In genomic region chr13:70668293-70668692, GRCh38 we compare ENCODE assay signal across 21 cellular contexts.
DNase-seq lines count a peak whose midpoint lies in the region; ATAC-seq and TF ChIP-seq lines count a peak whose summit lies in the region.
"Had no signal": no experiment of that assay in that cellular context is flagged by ENCODE, and none has a peak within 500 bp of the region (broad histone marks: within the 10 kb centered on the region; RNA-seq: fewer than 3 reads in every experiment).

No MANE protein-coding gene starts in this region.

- no peak overlapping the region for H3K14ac ChIP-seq in neuronal stem cell (ENCODE audit: low read length)

- no peak overlapping the region for H3K4me2 ChIP-seq in neuronal stem cell (ENCODE audit: insufficient read depth, low read length, poor library complexity, severe bottlenecking)
- H3K4me2 ChIP-seq: A549 had no signal

- no peak overlapping the region for H3K4ac ChIP-seq in neuronal stem cell (ENCODE audit: low read length)

- no peak overlapping the region for H4K91ac ChIP-seq in neuronal stem cell (ENCODE audit: low read depth, low read length, poor library complexity)

- H3K36me3 ChIP-seq in neuronal stem cell (replicated peaks in 1 of 2; ENCODE audit: control insufficient read depth in 2 of 2, insufficient read depth in 2 of 2, low read length in 2 of 2), result no peaks in the 10 kb centered on the region
- H3K36me3 ChIP-seq: brain microvascular endothelial cell, neutrophil, thoracic aorta had no signal

- H3K23ac ChIP-seq in neuronal stem cell (ENCODE audit: low read depth, low read length, poor library complexity), result no peak overlapping the region

- no peak overlapping the region for H2BK120ac ChIP-seq in neuronal stem cell (ENCODE audit: low read depth, low read length)

- H3K18ac ChIP-seq in neuronal stem cell (ENCODE audit: low read length), result no peak overlapping the region

- H3K27me3 ChIP-seq in neuronal stem cell (ENCODE audit: control insufficient read depth in 3 of 3, insufficient read depth in 3 of 3, low read depth in 1 of 3, low read length in 3 of 3), result no peaks in the 10 kb centered on the region
- H3K27me3 ChIP-seq: brain microvascular endothelial cell, neutrophil had no signal

- DNase-seq in NCI-H187 (lab: John Stamatoyannopoulos, UW) (peak; percentile 2 to 27), NCI-H187 treated with DMSO at 0.1 percent for 48 hours (lab: John Stamatoyannopoulos, UW) (no peak), NCI-H82 treated with DMSO at 0.1 percent for 48 hours (lab: John Stamatoyannopoulos, UW; ENCODE audit: unreplicated experiment) (peak; percentile 29), epithelial cell of proximal tubule (ENCODE audit: low read depth) (peak; percentile 6), neuronal stem cell (ENCODE audit: low spot score) (peak; percentile 5)
- DNase-seq: activated CD4-positive, CD25-positive, alpha-beta regulatory T cell; activated naive CD4-positive, alpha-beta T cell treated with anti-CD3 and anti-CD28 coated beads, Interleukin-2, amount 10 ng/mL, durations not matched to agents 7 days and 5 days; brain microvascular endothelial cell; midbrain; NCI-H345; OCI-M1; stimulated activated CD4-positive, alpha-beta T cell treated with anti-CD3 and anti-CD28 coated beads, Interleukin-2, amount 100 ng/mL, for 48 hours; stimulated activated CD8-positive, alpha-beta memory T cell treated with anti-CD3 and anti-CD28 coated beads, Interleukin-4, amount 100 ng/mL, for 48 hours; T-cell had no signal

- no peak overlapping the region for H2BK5ac ChIP-seq in neuronal stem cell (ENCODE audit: low read length)

- no CpG with 5 or more reads among the region's 1 CpG for WGBS in neuronal stem cell (ENCODE audit: extremely low coverage in 2 of 2, insufficient read length in 2 of 2, insufficient replicate concordance in 1 of 2), 2 donors

- no peak overlapping the region for H3K9ac ChIP-seq in neuronal stem cell (ENCODE audit: low read depth, low read length, poor library complexity)

- H2BK15ac ChIP-seq in neuronal stem cell (ENCODE audit: low read length), result no peak overlapping the region

- H3K79me1 ChIP-seq in neuronal stem cell (ENCODE audit: low read depth, low read length), result no peaks in the 10 kb centered on the region

- H2AFZ ChIP-seq in neuronal stem cell (ENCODE audit: low read length), result no peak overlapping the region

- H3K9me3 ChIP-seq in neuronal stem cell (replicated peaks in 1 of 2; ENCODE audit: control insufficient read depth in 2 of 2, insufficient read depth in 1 of 2, low read depth in 1 of 2, low read length in 2 of 2), result no peaks in the 10 kb centered on the region
- H3K9me3 ChIP-seq: A549, neutrophil, thoracic aorta had no signal

- H2AK5ac ChIP-seq in neuronal stem cell (ENCODE audit: low read depth, low read length), result no peak overlapping the region

- H3K4me3 ChIP-seq in epithelial cell of proximal tubule (ENCODE audit: low read depth, low read length) (no peak overlapping the region), neuronal stem cell (ENCODE audit: low read length in 2 of 2) (no peak overlapping the region)
- H3K4me3 ChIP-seq: A549, thoracic aorta had no signal

- H3K27ac ChIP-seq in neuronal stem cell (replicated peaks; ENCODE audit: low read length), result no peak overlapping the region
- H3K27ac ChIP-seq: A549, brain microvascular endothelial cell, neutrophil, thoracic aorta had no signal

- peaks cover 2 to 12% of the 10 kb centered on the region in 2 donors for H3K4me1 ChIP-seq in neuronal stem cell (ENCODE audit: control insufficient read depth in 2 of 2, insufficient read depth in 1 of 2, low read depth in 1 of 2, low read length in 2 of 2)
- H3K4me1 ChIP-seq: A549 had no signal

- no peak overlapping the region for H2BK12ac ChIP-seq in neuronal stem cell (ENCODE audit: low read length)

- H4K8ac ChIP-seq in neuronal stem cell (ENCODE audit: low read depth, low read length), result no peak overlapping the region

- no peak for ATAC-seq in HG03439 (IDR thresholded peaks at IDR 0.05; ENCODE audit: unreplicated experiment)
- no peak for ATAC-seq in GM21381 (IDR thresholded peaks at IDR 0.05; ENCODE audit: unreplicated experiment)
- ATAC-seq in HG03432 (IDR thresholded peaks at IDR 0.05; ENCODE audit: unreplicated experiment), result no peak
- ATAC-seq: A549, sciatic nerve, T-cell had no signal

- no peak for TF ChIP-seq CTCF in epithelial cell of proximal tubule (conservative IDR thresholded peaks at IDR 0.05; ENCODE audit: low read depth, low read length)
